8 cellular contexts compared by ENCODE assay signal in genomic region chr1:151326619-151327222, GRCh38. TPM values are rescaled to one million over a fixed set of nuclear protein-coding genes. Genes with fewer than 3 reads are reported as not detected.
DNase-seq lines count a peak whose midpoint lies in the region; ATAC-seq and TF ChIP-seq lines count a peak whose summit lies in the region.

No MANE protein-coding gene starts in this region.

- intact Hi-C loops in activated CD8-positive, alpha-beta T cell treated with anti-CD3 and anti-CD28 coated beads for 36 hours (cut with micrococcal nuclease): no loop called here
- intact Hi-C loops in esophagus muscularis mucosa (cut with DNase I): no loop called here

- H3K9ac ChIP-seq in subcutaneous abdominal adipose tissue (ENCODE audit: low read length in 5 of 5): peak overlapping the region; percentile 77 to 99 (median 97)

- peak; percentile 64 for ATAC-seq in activated CD8-positive, alpha-beta T cell treated with anti-CD3 and anti-CD28 coated beads for 36 hours
- peak; percentile 58 to 62 for ATAC-seq in naive B cell (ENCODE audit: low read depth in 2 of 2)

- WGBS in esophagus muscularis mucosa: under 1% methylated on average over 12 of the region's 12 CpGs

- in situ Hi-C loops in HAP-1 (cut with MboI; ENCODE audit: low sequenced_read_pairs): no loop called here

- peaks cover 21% of the 10 kb centered on the region for H3K36me3 Mint-ChIP-seq in activated CD8-positive, alpha-beta T cell treated with anti-CD3 and anti-CD28 coated beads for 36 hours (ENCODE audit: low read depth)
- H3K36me3 Mint-ChIP-seq in naive B cell: peaks cover 7 to 9% of the 10 kb centered on the region in 2 donors

- no peaks in the 10 kb centered on the region for H3K9me3 Mint-ChIP-seq in activated CD8-positive, alpha-beta T cell treated with anti-CD3 and anti-CD28 coated beads for 36 hours
- H3K9me3 Mint-ChIP-seq in naive B cell: no peaks in the 10 kb centered on the region

- TF ChIP-seq POLR2A in esophagus muscularis mucosa (IDR thresholded peaks at IDR 0.05; ENCODE audit: low read depth): no peak

- H3K36me3 ChIP-seq in HAP-1 (replicated peaks) (peaks cover 23% of the 10 kb centered on the region), esophagus muscularis mucosa (peaks cover 0 to 31% (median 29%) of the 10 kb centered on the region in 4 donors), subcutaneous abdominal adipose tissue (ENCODE audit: control insufficient read depth in 5 of 5, insufficient read depth in 5 of 5, low read length in 5 of 5) (peaks cover 0 to 20% (median 15%) of the 10 kb centered on the region in 5 donors)

- H3K27me3 Mint-ChIP-seq in activated CD8-positive, alpha-beta T cell treated with anti-CD3 and anti-CD28 coated beads for 36 hours: no peaks in the 10 kb centered on the region
- H3K27me3 Mint-ChIP-seq in naive B cell: no peaks in the 10 kb centered on the region

- peaks cover 34% of the 10 kb centered on the region for H3K4me1 Mint-ChIP-seq in activated CD8-positive, alpha-beta T cell treated with anti-CD3 and anti-CD28 coated beads for 36 hours (ENCODE audit: low read depth)
- H3K4me1 Mint-ChIP-seq in naive B cell: peaks cover 40 to 52% (median 43%) of the 10 kb centered on the region in 3 donors

- H3K27ac ChIP-seq in esophagus muscularis mucosa (replicated peaks in 1 of 4) (peak overlapping the region; percentile 87 to 93 (median 91)), subcutaneous abdominal adipose tissue (ENCODE audit: low read depth, low read length) (peak overlapping the region; percentile 93)

- peak overlapping the region; percentile 84 for H3K4me3 Mint-ChIP-seq in activated CD8-positive, alpha-beta T cell treated with anti-CD3 and anti-CD28 coated beads for 36 hours
- peak overlapping the region; percentile 89 to 99 (median 98) for H3K4me3 Mint-ChIP-seq in naive B cell

- peaks cover 9% of the 10 kb centered on the region for H3K4me1 ChIP-seq in HAP-1
- H3K4me1 ChIP-seq in esophagus muscularis mucosa: peaks cover 28 to 54% (median 49%) of the 10 kb centered on the region in 4 donors
- H3K4me1 ChIP-seq in subcutaneous abdominal adipose tissue (ENCODE audit: control insufficient read depth in 5 of 5, insufficient read depth in 5 of 5, low read length in 5 of 5): peaks cover 3 to 39% (median 32%) of the 10 kb centered on the region in 5 donors

- peak overlapping the region; percentile 96 for H3K27ac Mint-ChIP-seq in activated CD8-positive, alpha-beta T cell treated with anti-CD3 and anti-CD28 coated beads for 36 hours
- peak overlapping the region; percentile 74 to 99 (median 96) for H3K27ac Mint-ChIP-seq in naive B cell

- CTCF ChIA-PET in activated CD8-positive, alpha-beta T cell treated with anti-CD3 and anti-CD28 coated beads for 36 hours (lab: Charles Lee): interaction anchor here (0.9 to 9.1 kb wide), 9 partner anchors 10 to 170 kb away, joined by 3 to 115 read pairs (median 4); partner anchors contain the start of gene VPS72

- H3K27me3 ChIP-seq in HAP-1 (ENCODE audit: low read depth) (no peaks in the 10 kb centered on the region), esophagus muscularis mucosa (no peaks in the 10 kb centered on the region), subcutaneous abdominal adipose tissue (ENCODE audit: control insufficient read depth in 5 of 5, insufficient read depth in 4 of 5, low read length in 5 of 5) (no peaks in the 10 kb centered on the region)

- TF ChIP-seq EP300 in esophagus muscularis mucosa (IDR thresholded peaks at IDR 0.05): no peak

- TF ChIP-seq CTCF in activated CD8-positive, alpha-beta T cell treated with anti-CD3 and anti-CD28 coated beads for 36 hours (IDR thresholded peaks at IDR 0.05): no peak
- no peak for TF ChIP-seq CTCF in esophagus muscularis mucosa (IDR thresholded peaks at IDR 0.05)

- peak overlapping the region; percentile 51 for H3K4me3 ChIP-seq in HAP-1
- peak overlapping the region; percentile 82 to 88 (median 85) for H3K4me3 ChIP-seq in esophagus muscularis mucosa
- peak overlapping the region; percentile 63 to 86 (median 77) for H3K4me3 ChIP-seq in subcutaneous abdominal adipose tissue (ENCODE audit: low read depth in 1 of 5, low read length in 5 of 5)

- POLR2A ChIA-PET in activated CD8-positive, alpha-beta T cell treated with anti-CD3 and anti-CD28 coated beads for 36 hours (lab: Charles Lee): interaction anchor here (0.5 to 11.7 kb wide), 9 partner anchors 11 to 167 kb away, joined by 3 to 120 read pairs (median 5); partner anchors contain the start of genes PSMB4, RFX5 and ZNF687

- H3K9me3 ChIP-seq in HAP-1 (no peaks in the 10 kb centered on the region), esophagus muscularis mucosa (no peaks in the 10 kb centered on the region), subcutaneous abdominal adipose tissue (ENCODE audit: control insufficient read depth in 5 of 5, low read length in 5 of 5) (no peaks in the 10 kb centered on the region)

- DNase-seq in NCI-H2081 (lab: John Stamatoyannopoulos, UW): peak; percentile 29 to 49
- no peak for DNase-seq in NCI-H2081 treated with DMSO at 0.1 percent for 48 hours (lab: John Stamatoyannopoulos, UW)
- DNase-seq in HAP-1 (ENCODE audit: low spot score in 2 of 2): peak; percentile 25 to 60
- peak; percentile 73 for DNase-seq in NAMALWA (ENCODE audit: low spot score)
- DNase-seq in activated CD8-positive, alpha-beta T cell treated with anti-CD3 and anti-CD28 coated beads for 36 hours: peak; percentile 78
- no peak for DNase-seq in esophagus muscularis mucosa (ENCODE audit: extremely low spot score)
- DNase-seq in naive B cell: peak; percentile 58

RNA-seq across cellular contexts. Expression of gene PI4KB, which starts 0.5 kb away (rescaled TPM):
- 10 to 100 TPM; 46.6 to 47.3 TPM for total RNA-seq in activated CD8-positive, alpha-beta T cell treated with anti-CD3 and anti-CD28 coated beads for 36 hours
- 10 to 100 TPM; 54.8 to 79.5 (median 68.9) TPM for total RNA-seq in esophagus muscularis mucosa
- 10 to 100 TPM; 35.0 to 80.3 (median 61.5) TPM for polyA plus RNA-seq in naive B cell (ENCODE audit: low read depth in 6 of 6)

RNA-seq across cellular contexts. Expression of gene RFX5, which starts 20.3 kb away (rescaled TPM):
- total RNA-seq in activated CD8-positive, alpha-beta T cell treated with anti-CD3 and anti-CD28 coated beads for 36 hours: 10 to 100 TPM; 55.6 to 55.7 TPM
- 10 to 100 TPM; 40.3 to 50.3 (median 45.0) TPM for total RNA-seq in esophagus muscularis mucosa
- 100 to 1,000 TPM; 113 to 139 (median 130) TPM for polyA plus RNA-seq in naive B cell (ENCODE audit: low read depth in 6 of 6)

RNA-seq across cellular contexts. Expression of gene ZNF687, which starts 44.6 kb away (rescaled TPM):
- total RNA-seq in activated CD8-positive, alpha-beta T cell treated with anti-CD3 and anti-CD28 coated beads for 36 hours: 10 to 100 TPM; 27.3 to 29.5 TPM
- 10 to 100 TPM; 16.6 to 28.6 (median 23.1) TPM for total RNA-seq in esophagus muscularis mucosa
- 1 to 10 TPM in 4 of 6 donors, under 1 TPM in 2; 0.08 to 2.6 (median 1.6) TPM for polyA plus RNA-seq in naive B cell (ENCODE audit: low read depth in 6 of 6)

RNA-seq across cellular contexts. Expression of gene SELENBP1, which starts 45.8 kb away (rescaled TPM):
- total RNA-seq in activated CD8-positive, alpha-beta T cell treated with anti-CD3 and anti-CD28 coated beads for 36 hours: not detected
- 100 to 1,000 TPM in 1 of 4 donors, 10 to 100 TPM in 3; 61.4 to 113 (median 81.6) TPM for total RNA-seq in esophagus muscularis mucosa
- under 1 TPM in 2 of 6 donors, not detected in 4; 0.20 to 0.53 TPM for polyA plus RNA-seq in naive B cell (ENCODE audit: low read depth in 6 of 6)

Comparison
In these comparisons a context has a peak if more than half of its experiments do, and no peak if none do; other contexts are left out.
1. DNase-seq: peak in NCI-H2081 (2 of 2), HAP-1 (2 of 2), NAMALWA (single experiment), activated CD8-positive, alpha-beta T cell treated with anti-CD3 and anti-CD28 coated beads for 36 hours (single experiment) and naive B cell (single experiment); none in NCI-H2081 treated with DMSO at 0.1 percent for 48 hours (single experiment) and esophagus muscularis mucosa (single experiment).
2. Peak in every context shown above with its lines, with median percentiles within 50 percentile points of each other: H3K4me3 ChIP-seq.